ENCODE assay signal across 12 cellular contexts in the genomic region with DNA sequence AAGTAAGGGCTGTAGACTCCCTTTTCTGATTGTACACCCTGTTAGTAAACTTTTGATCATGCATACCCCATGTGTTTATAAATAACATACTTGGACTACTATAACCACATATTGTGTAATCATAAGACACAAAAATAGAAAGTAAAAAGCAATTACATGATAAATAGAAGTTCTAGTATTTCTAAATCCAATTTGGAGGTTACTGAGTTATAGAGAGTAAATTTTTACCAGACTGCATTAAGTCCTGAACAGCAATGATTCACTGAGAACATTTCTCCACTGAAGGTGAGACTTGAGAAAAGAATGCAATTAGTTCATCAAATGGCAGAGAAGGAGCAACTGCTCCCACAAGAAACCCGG. TPM values are rescaled to one million over a fixed set of nuclear protein-coding genes. Genes with fewer than 3 reads are reported as not detected.
DNase-seq lines count a peak whose midpoint lies in the region; FAIRE-seq and TF ChIP-seq lines count a peak whose summit lies in the region.
"Had no signal": no experiment of that assay in that cellular context is flagged by ENCODE, and none has a peak within 500 bp of the region (broad histone marks: within the 10 kb centered on the region; RNA-seq: fewer than 3 reads in every experiment).

No MANE protein-coding gene starts in this region.

- TF ChIP-seq CTCF in kidney (IDR thresholded peaks at IDR 0.05; ENCODE audit: borderline replicate concordance, extremely low read depth, insufficient read depth) (no peak), prostate gland (IDR thresholded peaks at IDR 0.05) (no peak)

- peaks cover 23% of the 10 kb centered on the region for H3K4me1 Mint-ChIP-seq in activated naive CD8-positive, alpha-beta T cell treated with anti-CD3 and anti-CD28 coated beads for 36 hours

- H3K27me3 ChIP-seq in ACC112 (ENCODE audit: insufficient read depth, low read length) (no peaks in the 10 kb centered on the region), prostate gland (replicated peaks; ENCODE audit: insufficient read depth) (no peaks in the 10 kb centered on the region)
- H3K27me3 ChIP-seq: brain microvascular endothelial cell had no signal

- FAIRE-seq in G401.6 (lab: Jason Lieb, UNC) (peak; percentile 94), kidney (lab: Jason Lieb, UNC) (no peak)
- FAIRE-seq: islet of Langerhans had no signal

- H3K27ac ChIP-seq in ACC112 (ENCODE audit: low read depth, low read length) (peak overlapping the region; percentile 89), kidney (ENCODE audit: low read depth in 2 of 2, low read length in 2 of 2) (peak overlapping the region in 1 of 2 donors; percentile 41), prostate gland (no peak overlapping the region)

- WGBS in prostate gland, result 75% methylated on average over 1 of the region's 1 CpG

- H3K4me3 ChIP-seq in ACC112 (ENCODE audit: low read depth, low read length) (no peak overlapping the region; the same call in 1 of the 2 replicates), kidney (ENCODE audit: low read length in 2 of 2) (no peak overlapping the region), prostate gland (no peak overlapping the region)

- H3K9me3 ChIP-seq in kidney (ENCODE audit: control insufficient read depth in 1 of 2, low read length in 2 of 2) (no peaks in the 10 kb centered on the region), prostate gland (no peaks in the 10 kb centered on the region)

- CTCF ChIA-PET in HEK293T (lab: Yijun Ruan, JAX), result no interaction called here

- peaks cover 38% of the 10 kb centered on the region for H3K4me1 ChIP-seq in ACC112 (ENCODE audit: control insufficient read depth, insufficient read depth, low read length, unreplicated experiment)
- peaks cover 11 to 28% of the 10 kb centered on the region in 2 donors for H3K4me1 ChIP-seq in kidney (ENCODE audit: control insufficient read depth in 1 of 2, insufficient read depth in 1 of 2, low read depth in 1 of 2, low read length in 2 of 2)
- H3K4me1 ChIP-seq in prostate gland (replicated peaks), result no peaks in the 10 kb centered on the region

- H3K27ac Mint-ChIP-seq in activated naive CD8-positive, alpha-beta T cell treated with anti-CD3 and anti-CD28 coated beads for 36 hours, result peak overlapping the region; percentile 40

- no peaks in the 10 kb centered on the region for H3K79me2 ChIP-seq in ACC112 (ENCODE audit: control insufficient read depth, insufficient read depth, low read length, unreplicated experiment)

- H3K27me3 Mint-ChIP-seq in activated naive CD8-positive, alpha-beta T cell treated with anti-CD3 and anti-CD28 coated beads for 36 hours, result no peaks in the 10 kb centered on the region

- H2AFZ ChIP-seq in ACC112 (ENCODE audit: low read length, unreplicated experiment), result no peak overlapping the region

- H3K9ac ChIP-seq in kidney (ENCODE audit: low read length in 2 of 2), result no peak overlapping the region

- H3K9me3 Mint-ChIP-seq in activated naive CD8-positive, alpha-beta T cell treated with anti-CD3 and anti-CD28 coated beads for 36 hours, result no peaks in the 10 kb centered on the region

- peaks cover 39% of the 10 kb centered on the region for H3K36me3 Mint-ChIP-seq in activated naive CD8-positive, alpha-beta T cell treated with anti-CD3 and anti-CD28 coated beads for 36 hours

- no peak overlapping the region for H3K4me3 Mint-ChIP-seq in activated naive CD8-positive, alpha-beta T cell treated with anti-CD3 and anti-CD28 coated beads for 36 hours

- H3K36me3 ChIP-seq in ACC112 (ENCODE audit: insufficient read depth, low read length) (peaks cover 30% of the 10 kb centered on the region), kidney (ENCODE audit: control insufficient read depth in 1 of 2, insufficient read depth in 2 of 2, low read length in 2 of 2) (peaks cover 10 to 11% of the 10 kb centered on the region in 2 donors), prostate gland (no peaks in the 10 kb centered on the region)

- POLR2A ChIA-PET in HEK293T (lab: Yijun Ruan, JAX), result interaction anchor here (1.1 kb wide), 1 partner anchor 21 kb away, joined by 3 read pairs; no protein-coding TSS in a partner anchor

- intact Hi-C loops in kidney (cut with DNase I), result no loop called here
- intact Hi-C loops in prostate gland (cut with DNase I), result no loop called here

- no peak for TF ChIP-seq POLR2A in prostate gland (IDR thresholded peaks at IDR 0.05)

- no peak for DNase-seq in activated naive CD8-positive, alpha-beta T cell treated with anti-CD3 and anti-CD28 coated beads for 36 hours
- peak; percentile 68 for DNase-seq in kidney glomerular epithelial cell (lab: John Stamatoyannopoulos, UW)
- DNase-seq in kidney, result no peak
- DNase-seq in prostate gland (ENCODE audit: low spot score), result no peak
- DNase-seq in iPS-NIHi11 (ENCODE audit: low spot score), result no peak
- no peak for DNase-seq in HEK293T (ENCODE audit: extremely low spot score)
- DNase-seq: brain microvascular endothelial cell, MV-4-11 had no signal

TF ChIP-seq in HEK293T, 16 proteins besides CTCF, POLR2A, EP300 and RAD21:
- no peak for TF ChIP-seq FOXK2 (IDR thresholded peaks at IDR 0.05)
- TF ChIP-seq LEF1 (IDR thresholded peaks at IDR 0.05; ENCODE audit: borderline replicate concordance), result no peak
- TF ChIP-seq ARNT (IDR thresholded peaks at IDR 0.05), result no peak
- TF ChIP-seq TARDBP (IDR thresholded peaks at IDR 0.05), result no peak

RNA-seq across cellular contexts. Expression of a gene that starts 7.7 kb away (rescaled TPM):
- total RNA-seq in activated naive CD8-positive, alpha-beta T cell treated with anti-CD3 and anti-CD28 coated beads for 36 hours, result 10 to 100 TPM; 11.7 to 11.9 TPM
- total RNA-seq in kidney (10.1 TPM), prostate gland (10 to 100 TPM in 1 of 2 donors, 1 to 10 TPM in 1; 9.5 to 15.3 TPM)
- polyA plus RNA-seq in kidney (ENCODE audit: insufficient read depth, low read depth, low replicate concordance), result 11.2 TPM

RNA-seq across cellular contexts. Expression of a gene that starts 36.5 kb away (rescaled TPM):
- total RNA-seq in activated naive CD8-positive, alpha-beta T cell treated with anti-CD3 and anti-CD28 coated beads for 36 hours, result 100 to 1,000 TPM; 886 to 911 TPM
- total RNA-seq in kidney (220 TPM), prostate gland (100 to 1,000 TPM; 148 to 239 TPM)
- 49.1 TPM for polyA plus RNA-seq in kidney (ENCODE audit: insufficient read depth, low read depth, low replicate concordance)

RNA-seq across cellular contexts. Expression of a gene that starts 46.8 kb away (rescaled TPM):
- total RNA-seq in activated naive CD8-positive, alpha-beta T cell treated with anti-CD3 and anti-CD28 coated beads for 36 hours, result 10 to 100 TPM; 61.7 to 61.9 TPM
- 1.9 TPM for total RNA-seq in kidney
- 0.24 TPM for polyA plus RNA-seq in kidney (ENCODE audit: insufficient read depth, low read depth, low replicate concordance)
- under 1 TPM; 0.27 to 0.45 TPM for total RNA-seq in prostate gland
- total RNA-seq: NCI-H460 had no signal

Comparison
In these comparisons a context has a peak if more than half of its experiments do, and no peak if none do; other contexts are left out.
1. RNA of a gene that starts 46.8 kb away (total RNA-seq): 61.7 to 61.9 TPM in activated naive CD8-positive, alpha-beta T cell treated with anti-CD3 and anti-CD28 coated beads for 36 hours; 1.9 TPM in kidney (single experiment) and 0.27 to 0.45 TPM in prostate gland; every median in the first group is over 10 times any median in the second.